Comparison of ENCODE assay signal across 8 cellular contexts in the genomic region with DNA sequence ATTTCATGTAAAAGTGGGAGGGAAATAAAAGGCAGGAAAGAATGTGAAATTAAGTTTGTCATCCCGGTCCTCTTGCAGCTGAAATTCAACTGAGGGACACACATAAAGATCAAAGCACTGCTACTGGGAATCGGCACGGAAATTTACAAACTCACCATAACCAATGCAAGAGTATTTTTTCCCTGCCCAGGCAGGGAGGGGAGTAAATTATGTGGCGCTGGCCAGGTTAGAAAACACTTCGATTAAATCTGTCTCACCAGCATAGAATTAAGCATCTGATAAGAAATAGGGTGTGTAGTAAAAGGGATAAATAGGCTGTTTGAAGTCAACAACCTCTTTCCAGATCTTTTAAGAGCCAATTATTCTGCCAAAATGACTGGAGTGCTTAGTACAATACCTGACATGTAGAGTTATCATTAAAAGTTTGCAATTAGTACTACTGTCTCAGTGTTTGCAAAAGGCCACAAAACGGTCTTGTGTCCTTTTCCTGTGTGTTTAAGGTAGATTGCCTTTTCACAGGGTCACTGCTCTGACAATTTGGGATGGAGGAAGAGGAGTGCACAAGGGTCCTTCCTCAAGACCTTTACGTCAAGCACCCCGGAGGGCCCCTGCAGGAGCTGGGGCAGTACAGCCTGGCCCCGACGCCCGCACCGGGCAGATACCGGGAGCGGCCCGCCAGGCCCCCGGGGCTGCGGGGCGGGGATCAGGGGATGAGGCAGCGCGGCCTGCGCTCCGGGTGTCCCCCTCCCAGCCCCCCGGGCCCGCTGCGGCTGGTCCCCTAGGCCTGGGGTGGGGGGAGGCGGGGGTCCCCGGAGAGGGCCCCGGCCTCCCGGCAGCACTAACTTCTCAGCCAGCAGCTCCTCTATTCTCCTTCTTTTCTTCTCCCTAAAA. TPM values are rescaled to one million over a fixed set of nuclear protein-coding genes. Genes with fewer than 3 reads are reported as not detected.
DNase-seq lines count a peak whose midpoint lies in the region; ATAC-seq, FAIRE-seq and TF ChIP-seq lines count a peak whose summit lies in the region.

No MANE protein-coding gene starts in this region.

- no peaks in the 10 kb centered on the region for H3K27me3 Mint-ChIP-seq in activated CD8-positive, alpha-beta T cell treated with anti-CD3 and anti-CD28 coated beads for 36 hours

- FAIRE-seq in GM12891 (lab: Jason Lieb, UNC): peak; percentile 13
- no peak for FAIRE-seq in frontal cortex (lab: Jason Lieb, UNC)
- FAIRE-seq in pancreas (lab: Jason Lieb, UNC): no peak

- peak overlapping the region; percentile 63 to 93 (median 72) for H3K4me3 ChIP-seq in pancreas

- H3K27ac Mint-ChIP-seq in activated CD8-positive, alpha-beta T cell treated with anti-CD3 and anti-CD28 coated beads for 36 hours: peak overlapping the region; percentile 78

- H3K4me1 ChIP-seq in pancreas: peaks cover 10 to 33% (median 16%) of the 10 kb centered on the region in 3 donors

- no peaks in the 10 kb centered on the region for H3K27me3 ChIP-seq in pancreas

- WGBS in pancreas, 2 donors: 1% methylated on average over 27 to 29 of the region's 29 CpGs

- H3K4me3 Mint-ChIP-seq in activated CD8-positive, alpha-beta T cell treated with anti-CD3 and anti-CD28 coated beads for 36 hours: peak overlapping the region; percentile 88

- H3K36me3 Mint-ChIP-seq in activated CD8-positive, alpha-beta T cell treated with anti-CD3 and anti-CD28 coated beads for 36 hours (ENCODE audit: low read depth): peaks cover 19% of the 10 kb centered on the region

- H3K9me3 Mint-ChIP-seq in activated CD8-positive, alpha-beta T cell treated with anti-CD3 and anti-CD28 coated beads for 36 hours: no peaks in the 10 kb centered on the region

- no peak for DNase-seq in GM12891 (ENCODE audit: insufficient read length, low spot score)
- DNase-seq in activated CD8-positive, alpha-beta T cell treated with anti-CD3 and anti-CD28 coated beads for 36 hours: no peak
- DNase-seq in frontal cortex (ENCODE audit: low spot score in 2 of 2): peak; percentile 29
- peak in 4 of 6 donors; percentile 31 to 67 (median 54) for DNase-seq in pancreas
- DNase-seq in NCI-H345 (lab: John Stamatoyannopoulos, UW): no peak
- no peak for DNase-seq in NOMO-1 (lab: John Stamatoyannopoulos, UW; ENCODE audit: unreplicated experiment in 2 of 2)
- DNase-seq in HPDE6-E6E7 (ENCODE audit: extremely low spot score): no peak

- no peak for TF ChIP-seq CTCF in activated CD8-positive, alpha-beta T cell treated with anti-CD3 and anti-CD28 coated beads for 36 hours (IDR thresholded peaks at IDR 0.05)
- no peak for TF ChIP-seq CTCF in pancreas (IDR thresholded peaks at IDR 0.05)

- 0 out of 2 replicates have a peak, but pooled peaks have one; percentile 29 for TF ChIP-seq POLR2A in GM12891 (IDR thresholded peaks at IDR 0.05; ENCODE audit: low read depth, low read length)

- POLR2A ChIA-PET in activated CD8-positive, alpha-beta T cell treated with anti-CD3 and anti-CD28 coated beads for 36 hours (lab: Charles Lee): interaction anchor here (1.3 to 3.6 kb wide), 5 partner anchors 8 to 27 kb away, joined by 3 to 16 read pairs (median 8); a partner anchor contains a TSS

- no peaks in the 10 kb centered on the region for H3K9me3 ChIP-seq in pancreas

- peak overlapping the region in 3 of 4 donors; percentile 42 to 75 (median 69) for H3K27ac ChIP-seq in pancreas

- H3K36me3 ChIP-seq in pancreas: no peaks in the 10 kb centered on the region

- CTCF ChIA-PET in activated CD8-positive, alpha-beta T cell treated with anti-CD3 and anti-CD28 coated beads for 36 hours (lab: Charles Lee): interaction anchor here (1.2 to 2.0 kb wide), 3 partner anchors 14 to 27 kb away, joined by 3 to 6 read pairs (median 4); no protein-coding TSS in a partner anchor

- intact Hi-C loops in activated CD8-positive, alpha-beta T cell treated with anti-CD3 and anti-CD28 coated beads for 36 hours (cut with micrococcal nuclease): loop anchor here (2.0 kb wide), 1 partner anchor 15 kb away; no protein-coding TSS in a partner anchor
- intact Hi-C loops in pancreas (cut with DNase I): no loop called here

- ATAC-seq in HG03159 (IDR thresholded peaks at IDR 0.05; ENCODE audit: unreplicated experiment): peak; percentile 21
- no peak for ATAC-seq in activated CD8-positive, alpha-beta T cell treated with anti-CD3 and anti-CD28 coated beads for 36 hours
- ATAC-seq in pancreas: peak; percentile 30 to 53 (median 36)

- peaks cover 60% of the 10 kb centered on the region for H3K4me1 Mint-ChIP-seq in activated CD8-positive, alpha-beta T cell treated with anti-CD3 and anti-CD28 coated beads for 36 hours (ENCODE audit: low read depth)

TF ChIP-seq in GM12891, 5 proteins besides CTCF, POLR2A, EP300 and RAD21:
- TF ChIP-seq PAX5 (IDR thresholded peaks at IDR 0.05; ENCODE audit: insufficient read depth, low read length, severe bottlenecking) (no peak), POLR2AphosphoS5 (IDR thresholded peaks at IDR 0.05; ENCODE audit: low read depth, low read length) (0 out of 2 replicates have a peak, but pooled peaks have one; percentile 38)

RNA-seq across cellular contexts. Expression of a gene that starts 0.7 kb away (rescaled TPM):
- polyA plus RNA-seq in GM12891 (2012; ENCODE audit: low read depth, missing spikeins): 45.1 TPM
- 10 to 100 TPM; 72.7 to 75.6 TPM for total RNA-seq in activated CD8-positive, alpha-beta T cell treated with anti-CD3 and anti-CD28 coated beads for 36 hours
- total RNA-seq in frontal cortex: 105 TPM
- total RNA-seq in pancreas: 10 to 100 TPM; 11.7 to 32.9 (median 15.9) TPM
- polyA plus RNA-seq in pancreas: 10 to 100 TPM; 16.3 to 28.0 TPM

RNA-seq across cellular contexts. Expression of a gene that starts 5.2 kb away (rescaled TPM):
- polyA plus RNA-seq in GM12891 (2012; ENCODE audit: low read depth, missing spikeins): 59.0 TPM
- 10 to 100 TPM; 72.7 to 74.2 TPM for total RNA-seq in activated CD8-positive, alpha-beta T cell treated with anti-CD3 and anti-CD28 coated beads for 36 hours
- 68.5 TPM for total RNA-seq in frontal cortex
- total RNA-seq in pancreas: 10 to 100 TPM; 29.5 to 78.9 (median 38.8) TPM
- polyA plus RNA-seq in pancreas: 10 to 100 TPM; 42.4 to 47.7 TPM

RNA-seq across cellular contexts. Expression of a gene that starts 27.4 kb away (rescaled TPM):
- polyA plus RNA-seq in GM12891 (2012; ENCODE audit: low read depth, missing spikeins): 11.9 TPM
- total RNA-seq in activated CD8-positive, alpha-beta T cell treated with anti-CD3 and anti-CD28 coated beads for 36 hours: 10 to 100 TPM; 38.9 to 42.1 TPM
- total RNA-seq in frontal cortex (36.7 TPM), pancreas (10 to 100 TPM; 15.2 to 25.9 (median 18.1) TPM)
- 10 to 100 TPM in 1 of 2 donors, 1 to 10 TPM in 1; 5.7 to 10.7 TPM for polyA plus RNA-seq in pancreas

RNA-seq across cellular contexts. Expression of a gene that starts 42.9 kb away (rescaled TPM):
- 0.03 TPM for polyA plus RNA-seq in GM12891 (2012; ENCODE audit: low read depth, missing spikeins)
- not detected for total RNA-seq in activated CD8-positive, alpha-beta T cell treated with anti-CD3 and anti-CD28 coated beads for 36 hours
- 0.41 TPM for total RNA-seq in frontal cortex
- under 1 TPM in 1 of 6 donors, not detected in 5; 0.08 TPM for total RNA-seq in pancreas
- polyA plus RNA-seq in pancreas: not detected

Comparison
In these comparisons a context has a peak if more than half of its experiments do, and no peak if none do; other contexts are left out.
1. DNase-seq: peak in frontal cortex (2 of 2) and pancreas (4 of 6); none in GM12891 (single experiment), activated CD8-positive, alpha-beta T cell treated with anti-CD3 and anti-CD28 coated beads for 36 hours (single experiment), NCI-H345 (single experiment), NOMO-1 (0 of 2) and HPDE6-E6E7 (single experiment).